8 cellular contexts compared by ENCODE assay signal in the genomic region with DNA sequence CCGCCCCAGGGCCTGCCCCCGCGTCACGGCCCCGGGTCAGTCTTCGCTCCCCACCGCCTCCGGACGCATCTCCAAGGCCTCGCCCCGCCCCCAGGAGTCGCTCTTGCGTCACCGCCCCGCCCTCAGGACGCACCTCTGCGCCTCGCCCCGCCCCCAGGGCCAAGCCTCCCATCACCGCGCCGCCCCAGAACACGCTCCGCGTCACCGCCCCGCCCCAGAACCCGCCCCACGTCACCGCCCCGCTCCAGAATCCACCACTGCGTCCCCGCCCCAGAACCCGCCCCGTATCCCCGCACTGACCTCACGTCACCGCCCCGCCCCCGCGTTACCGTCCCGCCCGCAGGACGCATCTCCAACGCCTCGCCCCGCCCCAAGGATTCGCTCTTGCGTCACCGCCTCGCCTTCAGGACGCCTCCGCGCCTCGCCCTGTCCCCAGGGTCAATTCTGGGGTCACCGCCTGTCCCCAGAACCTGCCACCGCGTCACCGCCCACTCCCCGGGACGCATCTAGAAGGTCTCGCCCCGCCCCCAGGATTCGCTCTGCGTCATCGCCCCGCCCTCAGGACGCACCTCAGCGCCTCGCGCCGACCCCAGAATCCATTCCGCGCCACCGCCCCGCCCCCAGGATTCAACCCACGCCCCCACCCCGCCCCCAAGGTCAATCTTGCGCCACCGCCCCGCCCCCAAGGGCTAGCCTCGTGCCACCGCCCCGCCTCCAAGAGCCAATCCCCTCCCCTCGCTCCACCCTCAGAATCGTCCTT. TPM values are rescaled to one million over a fixed set of nuclear protein-coding genes. Genes with fewer than 3 reads are reported as not detected.
DNase-seq lines count a peak whose midpoint lies in the region; ATAC-seq and TF ChIP-seq lines count a peak whose summit lies in the region.

No MANE protein-coding gene starts in this region.

- peaks cover 46% of the 10 kb centered on the region for H3K4me1 Mint-ChIP-seq in activated naive CD8-positive, alpha-beta T cell treated with anti-CD3 and anti-CD28 coated beads, Interleukin-2, amount 50 U/mL, for 24 hours

- H3K4me2 ChIP-seq in SU-DHL-6 (ENCODE audit: low read depth, low read length, poor library complexity, severe bottlenecking) (peak overlapping the region; percentile 96), parathyroid adenoma (ENCODE audit: low read length) (peak overlapping the region; percentile 63)

- H3K27ac ChIP-seq in SU-DHL-6 (ENCODE audit: low read depth, low read length): peak overlapping the region; percentile 80
- H3K27ac ChIP-seq in parathyroid adenoma: peak overlapping the region; percentile 87
- peak overlapping the region; percentile 87 to 94 for H3K27ac ChIP-seq in tibial artery

- H3K79me2 ChIP-seq in SU-DHL-6 (ENCODE audit: insufficient read depth, low read length) (peaks cover 10% of the 10 kb centered on the region), parathyroid adenoma (peaks cover 6% of the 10 kb centered on the region)

- peaks cover 4% of the 10 kb centered on the region for H3K27me3 Mint-ChIP-seq in activated naive CD8-positive, alpha-beta T cell treated with anti-CD3 and anti-CD28 coated beads, Interleukin-2, amount 50 U/mL, for 24 hours

- H3K9ac ChIP-seq in SU-DHL-6 (ENCODE audit: low read length) (peak overlapping the region; percentile 59), parathyroid adenoma (no peak overlapping the region)

- peak overlapping the region; percentile 98 for H3K27ac Mint-ChIP-seq in activated naive CD8-positive, alpha-beta T cell treated with anti-CD3 and anti-CD28 coated beads, Interleukin-2, amount 50 U/mL, for 24 hours

- no peaks in the 10 kb centered on the region for H3K9me2 ChIP-seq in SU-DHL-6 (replicated peaks; ENCODE audit: insufficient read depth, low read length)

- H3K4me3 Mint-ChIP-seq in activated naive CD8-positive, alpha-beta T cell treated with anti-CD3 and anti-CD28 coated beads, Interleukin-2, amount 50 U/mL, for 24 hours: peak overlapping the region; percentile 85

- DNase-seq in GM10266 (ENCODE audit: extremely low spot score) (peak; percentile 97), NCI-H1417 (lab: John Stamatoyannopoulos, UW) (peak; percentile 98 to 99 (median 99)), Right ventricle myocardium superior (peak; percentile 100), tibial artery (peak; percentile 99 to 100)
- peak; percentile 100 for DNase-seq in activated naive CD8-positive, alpha-beta T cell treated with anti-CD3 and anti-CD28 coated beads, Interleukin-2, amount 50 U/mL, for 24 hours

- H3F3A ChIP-seq in SU-DHL-6 (ENCODE audit: insufficient read depth): peaks cover 12% of the 10 kb centered on the region

- ATAC-seq in HG02759 (IDR thresholded peaks at IDR 0.05; ENCODE audit: unreplicated experiment) (peak; percentile 46), Right ventricle myocardium superior (ENCODE audit: poor library complexity) (peak; percentile 71)
- ATAC-seq in activated naive CD8-positive, alpha-beta T cell treated with anti-CD3 and anti-CD28 coated beads, Interleukin-2, amount 50 U/mL, for 24 hours: peak; percentile 50

- H2AFZ ChIP-seq in SU-DHL-6 (ENCODE audit: low read depth, low read length, severe bottlenecking) (peak overlapping the region; percentile 8), parathyroid adenoma (peak overlapping the region; percentile 64)

- no peaks in the 10 kb centered on the region for H3K9me3 ChIP-seq in SU-DHL-6 (ENCODE audit: insufficient read depth, low read length)
- no peaks in the 10 kb centered on the region for H3K9me3 ChIP-seq in parathyroid adenoma (ENCODE audit: control insufficient read depth, low read length)
- H3K9me3 ChIP-seq in tibial artery: no peaks in the 10 kb centered on the region

- H3K4me3 ChIP-seq in SU-DHL-6 (ENCODE audit: insufficient read depth, low read length, poor library complexity, severe bottlenecking) (peak overlapping the region; percentile 65), parathyroid adenoma (ENCODE audit: low read depth, low read length) (peak overlapping the region; percentile 68), tibial artery (peak overlapping the region; percentile 79 to 99)

- H4K20me1 ChIP-seq in SU-DHL-6 (ENCODE audit: low read depth, low read length): no peaks in the 10 kb centered on the region

- TF ChIP-seq CTCF in GM10266 (IDR thresholded peaks at IDR 0.05; ENCODE audit: control insufficient read depth, insufficient read depth, low read depth, missing control alignments) (no peak), SU-DHL-6 (IDR thresholded peaks at IDR 0.05; ENCODE audit: insufficient read depth, low read length, poor library complexity, severe bottlenecking) (no peak), parathyroid adenoma (IDR thresholded peaks at IDR 0.05) (no peak), tibial artery (IDR thresholded peaks at IDR 0.05) (no peak)

- H3K4me1 ChIP-seq in parathyroid adenoma (peaks cover 3% of the 10 kb centered on the region), tibial artery (peaks cover 0 to 36% (median 28%) of the 10 kb centered on the region in 4 donors)

- H3K36me3 ChIP-seq in SU-DHL-6 (ENCODE audit: low read length) (no peaks in the 10 kb centered on the region), parathyroid adenoma (ENCODE audit: control insufficient read depth, insufficient read depth, low read length) (no peaks in the 10 kb centered on the region), tibial artery (no peaks in the 10 kb centered on the region)

- H3K36me3 Mint-ChIP-seq in activated naive CD8-positive, alpha-beta T cell treated with anti-CD3 and anti-CD28 coated beads, Interleukin-2, amount 50 U/mL, for 24 hours (ENCODE audit: low read depth): peaks cover 4% of the 10 kb centered on the region

- H3K9me3 Mint-ChIP-seq in activated naive CD8-positive, alpha-beta T cell treated with anti-CD3 and anti-CD28 coated beads, Interleukin-2, amount 50 U/mL, for 24 hours: no peaks in the 10 kb centered on the region

- intact Hi-C loops in Right ventricle myocardium superior (cut with DNase I) (no loop called here), tibial artery (cut with DNase I; ENCODE audit: low total_unique reads) (no loop called here)

- H3K27me3 ChIP-seq in SU-DHL-6 (ENCODE audit: low read length): no peaks in the 10 kb centered on the region
- no peaks in the 10 kb centered on the region for H3K27me3 ChIP-seq in parathyroid adenoma (ENCODE audit: control insufficient read depth, insufficient read depth, low read length)
- H3K27me3 ChIP-seq in tibial artery: no peaks in the 10 kb centered on the region

RNA-seq across cellular contexts. Expression of a gene that starts 0.4 kb away (rescaled TPM):
- 13.6 TPM for total RNA-seq in Right ventricle myocardium superior

RNA-seq across cellular contexts. Expression of a gene that starts 2.2 kb away (rescaled TPM):
- 16.6 TPM for total RNA-seq in Right ventricle myocardium superior

RNA-seq across cellular contexts. Expression of a gene that starts 48.6 kb away (rescaled TPM):
- not detected for total RNA-seq in Right ventricle myocardium superior

Comparison
In these comparisons a context has a peak if more than half of its experiments do, and no peak if none do; other contexts are left out.
1. Peak in every context shown above with its lines: DNase-seq, ATAC-seq, H3K4me3 ChIP-seq and H3K27ac ChIP-seq.